In genomic region chr2:69489793-69490192, GRCh38 we compare ENCODE assay signal across 15 cellular contexts. TPM values are rescaled to one million over a fixed set of nuclear protein-coding genes. Genes with fewer than 3 reads are reported as not detected.
DNase-seq lines count a peak whose midpoint lies in the region; ATAC-seq, FAIRE-seq and TF ChIP-seq lines count a peak whose summit lies in the region.
"Had no signal": no experiment of that assay in that cellular context is flagged by ENCODE, and none has a peak within 500 bp of the region (broad histone marks: within the 10 kb centered on the region; RNA-seq: fewer than 3 reads in every experiment).

No MANE protein-coding gene starts in this region.

- peak overlapping the region in 1 of 4 donors; percentile 13 for H3K4me3 Mint-ChIP-seq in CD4-positive, CD25-positive, alpha-beta regulatory T cell
- H3K4me3 Mint-ChIP-seq in natural killer cell treated with Interleukin-12 subunit alpha and Interleukin-12 subunit beta and Interleukin-15 and Interleukin-18, amount 100 ng/mL, for 72 hours = no peak overlapping the region
- H3K4me3 Mint-ChIP-seq: nephron had no signal

- H4K20me1 ChIP-seq in KMS-11 (ENCODE audit: insufficient read depth) = no peaks in the 10 kb centered on the region
- H4K20me1 ChIP-seq: BLaER1 treated with 17β-estradiol and CSF1 and Interleukin-3, amounts not matched to agents 10 nM and 100 nM had no signal

- H3K36me3 Mint-ChIP-seq in CD4-positive, CD25-positive, alpha-beta regulatory T cell = peaks cover 59% of the 10 kb centered on the region
- H3K36me3 Mint-ChIP-seq in natural killer cell treated with Interleukin-12 subunit alpha and Interleukin-12 subunit beta and Interleukin-15 and Interleukin-18, amount 100 ng/mL, for 72 hours = peaks cover 17% of the 10 kb centered on the region

- no peaks in the 10 kb centered on the region for H3K9me3 ChIP-seq in CD4-positive, CD25-positive, alpha-beta regulatory T cell (ENCODE audit: control insufficient read depth in 2 of 2, low read length in 2 of 2)
- no peaks in the 10 kb centered on the region for H3K9me3 ChIP-seq in body of pancreas
- H3K9me3 ChIP-seq in small intestine (ENCODE audit: control insufficient read depth, low read depth) = no peaks in the 10 kb centered on the region
- H3K9me3 ChIP-seq: BLaER1 treated with 17β-estradiol and CSF1 and Interleukin-3, amounts not matched to agents 10 nM and 100 nM; SJSA1; thoracic aorta had no signal

- peaks cover 14% of the 10 kb centered on the region for H3K4me1 ChIP-seq in CD4-positive, CD25-positive, alpha-beta regulatory T cell (ENCODE audit: control insufficient read depth, insufficient read depth, low read length, poor library complexity, severe bottlenecking)
- H3K4me1 ChIP-seq in KMS-11 (ENCODE audit: low read depth, poor library complexity, severe bottlenecking) = peaks cover 75% of the 10 kb centered on the region
- no peaks in the 10 kb centered on the region for H3K4me1 ChIP-seq in body of pancreas
- peaks cover 0 to 5% of the 10 kb centered on the region in 2 donors for H3K4me1 ChIP-seq in small intestine (ENCODE audit: control insufficient read depth in 2 of 2, insufficient read depth in 1 of 2, low read depth in 1 of 2, low read length in 1 of 2)
- H3K4me1 ChIP-seq: SJSA1 had no signal

- H3K27ac ChIP-seq in CD4-positive, CD25-positive, alpha-beta regulatory T cell (ENCODE audit: insufficient read depth, low read length, poor library complexity, severe bottlenecking) = no peak overlapping the region
- H3K27ac ChIP-seq in KMS-11 (peak overlapping the region; percentile 53), body of pancreas (no peak overlapping the region), small intestine (ENCODE audit: low read depth in 1 of 2, low read length in 1 of 2) (no peak overlapping the region)
- H3K27ac ChIP-seq: BLaER1 treated with 17β-estradiol and CSF1 and Interleukin-3, amounts not matched to agents 10 nM and 100 nM; SJSA1; thoracic aorta had no signal

- TF ChIP-seq POLR2A in body of pancreas (IDR thresholded peaks at IDR 0.05) = no peak

- peaks cover 48% of the 10 kb centered on the region for H3K36me3 ChIP-seq in CD4-positive, CD25-positive, alpha-beta regulatory T cell (ENCODE audit: control insufficient read depth, insufficient read depth, low read length)
- H3K36me3 ChIP-seq in KMS-11 (ENCODE audit: insufficient read depth) = no peaks in the 10 kb centered on the region
- H3K36me3 ChIP-seq in body of pancreas (replicated peaks in 1 of 2; ENCODE audit: insufficient read depth in 1 of 2, low read depth in 2 of 2) = no peaks in the 10 kb centered on the region
- peaks cover 0 to 6% of the 10 kb centered on the region in 2 donors for H3K36me3 ChIP-seq in small intestine (ENCODE audit: control insufficient read depth in 2 of 2, insufficient read depth in 2 of 2, low read length in 2 of 2)

- no peaks in the 10 kb centered on the region for H3K27me3 Mint-ChIP-seq in CD4-positive, CD25-positive, alpha-beta regulatory T cell
- H3K27me3 Mint-ChIP-seq in natural killer cell treated with Interleukin-12 subunit alpha and Interleukin-12 subunit beta and Interleukin-15 and Interleukin-18, amount 100 ng/mL, for 72 hours = no peaks in the 10 kb centered on the region

- 86 to 92% methylated on average over 6 of the region's 6 CpGs for WGBS in body of pancreas, 2 donors
- 76 to 97% (median 95%) methylated on average over 6 of the region's 6 CpGs for WGBS in small intestine, 3 donors

- intact Hi-C loops in body of pancreas (cut with DNase I) = no loop called here

- no peak overlapping the region for H2AFZ ChIP-seq in KMS-11 (ENCODE audit: low read depth)

- no peak overlapping the region for H3K4me3 ChIP-seq in CD4-positive, CD25-positive, alpha-beta regulatory T cell (ENCODE audit: low read depth, low read length)
- no peak overlapping the region for H3K4me3 ChIP-seq in KMS-11 (IDR thresholded peaks at IDR 0.05; ENCODE audit: insufficient read depth, low read depth, low read length)
- H3K4me3 ChIP-seq in body of pancreas = no peak overlapping the region
- no peak overlapping the region for H3K4me3 ChIP-seq in small intestine (ENCODE audit: low read depth in 1 of 2, low read length in 2 of 2)
- H3K4me3 ChIP-seq: BLaER1 treated with 17β-estradiol and CSF1 and Interleukin-3, amounts not matched to agents 10 nM and 100 nM; SJSA1; thoracic aorta had no signal

- peaks cover 0 to 2% (median 0%) of the 10 kb centered on the region in 7 donors for H3K9me3 Mint-ChIP-seq in CD4-positive, CD25-positive, alpha-beta regulatory T cell
- H3K9me3 Mint-ChIP-seq in natural killer cell treated with Interleukin-12 subunit alpha and Interleukin-12 subunit beta and Interleukin-15 and Interleukin-18, amount 100 ng/mL, for 72 hours = no peaks in the 10 kb centered on the region
- H3K9me3 Mint-ChIP-seq: activated naive CD4-positive, alpha-beta T cell treated with anti-CD3 and anti-CD28 coated beads, Interleukin-2, amount 50 U/mL, for 72 hours; nephron had no signal

- peak overlapping the region; percentile 4 to 94 (median 73) for H3K27ac Mint-ChIP-seq in CD4-positive, CD25-positive, alpha-beta regulatory T cell
- peak overlapping the region; percentile 15 to 78 for H3K27ac Mint-ChIP-seq in natural killer cell treated with Interleukin-12 subunit alpha and Interleukin-12 subunit beta and Interleukin-15 and Interleukin-18, amount 100 ng/mL, for 72 hours
- H3K27ac Mint-ChIP-seq: nephron had no signal

- TF ChIP-seq CTCF in KMS-11 (conservative IDR thresholded peaks at IDR 0.05; ENCODE audit: low read depth, low read length) = no peak
- TF ChIP-seq CTCF in body of pancreas (IDR thresholded peaks at IDR 0.05) = no peak

- no peaks in the 10 kb centered on the region for H3K79me2 ChIP-seq in KMS-11 (ENCODE audit: insufficient read depth, low read depth)

- no peak for FAIRE-seq in small intestine (lab: Jason Lieb, UNC)

- DNase-seq in CD4-positive, CD25-positive, alpha-beta regulatory T cell = no peak
- DNase-seq in body of pancreas (no peak), NCI-H345 (lab: John Stamatoyannopoulos, UW) (no peak), small intestine (no peak)
- DNase-seq in natural killer cell treated with Interleukin-12 subunit alpha and Interleukin-12 subunit beta and Interleukin-15 and Interleukin-18, amount 100 ng/mL, for 72 hours (ENCODE audit: low spot score) = no peak
- no peak for DNase-seq in stimulated activated CD4-positive, alpha-beta T cell treated with anti-CD3 and anti-CD28 coated beads, Interleukin-4, amount 100 ng/mL, for 4 hours
- DNase-seq: central memory CD4-positive, alpha-beta T cell; DMS79 treated with DMSO at 0.1 percent for 48 hours had no signal

- H3K27me3 ChIP-seq in CD4-positive, CD25-positive, alpha-beta regulatory T cell (ENCODE audit: control insufficient read depth, insufficient read depth, low read length) = no peaks in the 10 kb centered on the region
- H3K27me3 ChIP-seq in KMS-11 (ENCODE audit: insufficient read depth, low read depth) (no peaks in the 10 kb centered on the region), body of pancreas (no peaks in the 10 kb centered on the region), small intestine (ENCODE audit: control insufficient read depth in 2 of 2, insufficient read depth in 2 of 2, low read length in 2 of 2) (no peaks in the 10 kb centered on the region)
- H3K27me3 ChIP-seq: BLaER1 treated with 17β-estradiol and CSF1 and Interleukin-3, amounts not matched to agents 10 nM and 100 nM; SJSA1 had no signal

- H3K4me1 Mint-ChIP-seq in CD4-positive, CD25-positive, alpha-beta regulatory T cell = peaks cover 8 to 53% (median 38%) of the 10 kb centered on the region in 4 donors
- H3K4me1 Mint-ChIP-seq in natural killer cell treated with Interleukin-12 subunit alpha and Interleukin-12 subunit beta and Interleukin-15 and Interleukin-18, amount 100 ng/mL, for 72 hours (ENCODE audit: low read depth in 2 of 2) = peaks cover 18 to 20% of the 10 kb centered on the region in 2 donors
- H3K4me1 Mint-ChIP-seq: nephron had no signal

- no peak for ATAC-seq in CD4-positive, CD25-positive, alpha-beta regulatory T cell (ENCODE audit: low read depth in 2 of 2)
- ATAC-seq in body of pancreas (peak; percentile 33), GM18868 (IDR thresholded peaks at IDR 0.05; ENCODE audit: unreplicated experiment) (no peak)
- no peak for ATAC-seq in natural killer cell treated with Interleukin-12 subunit alpha and Interleukin-12 subunit beta and Interleukin-15 and Interleukin-18, amount 100 ng/mL, for 72 hours

- no peak overlapping the region for H3K9ac ChIP-seq in KMS-11
- H3K9ac ChIP-seq: BLaER1 treated with 17β-estradiol and CSF1 and Interleukin-3, amounts not matched to agents 10 nM and 100 nM had no signal

- H3K4me2 ChIP-seq in KMS-11 = peak overlapping the region; percentile 62
- H3K4me2 ChIP-seq: BLaER1 treated with 17β-estradiol and CSF1 and Interleukin-3, amounts not matched to agents 10 nM and 100 nM had no signal

RNA-seq across cellular contexts. Expression of gene NFU1, which starts 52.6 kb away (rescaled TPM):
- 21.3 TPM for total RNA-seq in CD4-positive, CD25-positive, alpha-beta regulatory T cell
- polyA plus RNA-seq in CD4-positive, CD25-positive, alpha-beta regulatory T cell = 10 to 100 TPM; 71.7 to 99.3 (median 79.1) TPM
- total RNA-seq in body of pancreas = 10 to 100 TPM; 12.9 to 29.1 TPM
- total RNA-seq in natural killer cell treated with Interleukin-12 subunit alpha and Interleukin-12 subunit beta and Interleukin-15 and Interleukin-18, amount 100 ng/mL, for 72 hours = 10 to 100 TPM; 25.3 to 34.6 TPM
- 10 to 100 TPM; 45.4 to 60.8 (median 46.7) TPM for polyA plus RNA-seq in small intestine
